ENCODE assay signal across 23 cellular contexts in genomic region chr6:82988904-82989303, GRCh38.
DNase-seq lines count a peak whose midpoint lies in the region; FAIRE-seq and TF ChIP-seq lines count a peak whose summit lies in the region.
"Had no signal": no experiment of that assay in that cellular context is flagged by ENCODE, and none has a peak within 500 bp of the region (broad histone marks: within the 10 kb centered on the region; RNA-seq: fewer than 3 reads in every experiment).

No MANE protein-coding gene starts in this region.

- H3K9me3 ChIP-seq in astrocyte (ENCODE audit: insufficient read depth, low read depth, low read length), result no peaks in the 10 kb centered on the region
- H3K9me3 ChIP-seq: A549, thyroid gland had no signal

- CTCF ChIA-PET in activated CD4-positive, alpha-beta T cell treated with anti-CD3 and anti-CD28 coated beads, Interleukin-2, amount 10 ng/mL, durations not matched to agents 7 days and 5 days (lab: Charles Lee), result no interaction called here

- H3K27me3 ChIP-seq in astrocyte (ENCODE audit: insufficient read depth, low read length), result no peaks in the 10 kb centered on the region
- H3K27me3 ChIP-seq: thyroid gland had no signal

- H3K4me1 ChIP-seq in astrocyte (ENCODE audit: insufficient read depth, low read length), result no peaks in the 10 kb centered on the region
- H3K4me1 ChIP-seq: A549, thyroid gland had no signal

- no peaks in the 10 kb centered on the region for H3K36me3 Mint-ChIP-seq in astrocyte (ENCODE audit: low read depth, unreplicated experiment)
- H3K36me3 Mint-ChIP-seq in activated CD4-positive, alpha-beta T cell treated with anti-CD3 and anti-CD28 coated beads, Interleukin-2, amount 10 ng/mL, durations not matched to agents 7 days and 5 days (ENCODE audit: low read depth), result no peaks in the 10 kb centered on the region

- TF ChIP-seq CTCF in astrocyte (IDR thresholded peaks at IDR 0.05; ENCODE audit: insufficient read depth, low read depth, low read length) (no peak), fibroblast of villous mesenchyme (IDR thresholded peaks at IDR 0.05; ENCODE audit: insufficient read depth, low read depth, low read length) (no peak)

- no peak overlapping the region for H3K27ac ChIP-seq in astrocyte (ENCODE audit: low read depth, low read length)
- H3K27ac ChIP-seq: A549, C4-2B, thyroid gland had no signal

- no peak overlapping the region for H3K27ac Mint-ChIP-seq in astrocyte (ENCODE audit: unreplicated experiment)
- H3K27ac Mint-ChIP-seq in activated CD4-positive, alpha-beta T cell treated with anti-CD3 and anti-CD28 coated beads, Interleukin-2, amount 10 ng/mL, durations not matched to agents 7 days and 5 days, result no peak overlapping the region
- H3K27ac Mint-ChIP-seq: activated B cell treated with CpG ODN at 0.5 μM for 24 hours; activated CD8-positive, alpha-beta T cell treated with anti-CD3 and anti-CD28 coated beads, Interleukin-2, amount 10 ng/mL, durations not matched to agents 7 days and 5 days; activated naive CD8-positive, alpha-beta T cell treated with anti-CD3 and anti-CD28 coated beads for 36 hours; T-cell had no signal

- no peaks in the 10 kb centered on the region for H3K4me1 Mint-ChIP-seq in astrocyte (ENCODE audit: low read depth, unreplicated experiment)
- no peaks in the 10 kb centered on the region for H3K4me1 Mint-ChIP-seq in activated CD4-positive, alpha-beta T cell treated with anti-CD3 and anti-CD28 coated beads, Interleukin-2, amount 10 ng/mL, durations not matched to agents 7 days and 5 days
- H3K4me1 Mint-ChIP-seq: activated B cell treated with CpG ODN at 0.5 μM for 24 hours; activated naive CD8-positive, alpha-beta T cell treated with anti-CD3 and anti-CD28 coated beads for 36 hours; neural crest cell; T-cell had no signal

- H3K9ac ChIP-seq in astrocyte (ENCODE audit: low read length), result no peak overlapping the region

- H3K79me2 ChIP-seq in astrocyte (ENCODE audit: insufficient read depth, low read length), result no peaks in the 10 kb centered on the region

- POLR2A ChIA-PET in activated CD4-positive, alpha-beta T cell treated with anti-CD3 and anti-CD28 coated beads, Interleukin-2, amount 10 ng/mL, durations not matched to agents 7 days and 5 days (lab: Charles Lee), result no interaction called here

- H4K20me1 ChIP-seq in astrocyte (ENCODE audit: insufficient read depth, low read length), result no peaks in the 10 kb centered on the region

- DNase-seq in A172 (ENCODE audit: low spot score) (peak; percentile 4), M059J (ENCODE audit: low read depth) (peak; percentile 64), astrocyte (ENCODE audit: low read depth) (peak; percentile 33), fibroblast of villous mesenchyme (ENCODE audit: low read depth) (peak; percentile 74), NCI-H446 (lab: John Stamatoyannopoulos, UW) (no peak), AG20443 (ENCODE audit: low spot score) (no peak)
- no peak for DNase-seq in activated CD4-positive, CD25-positive, alpha-beta regulatory T cell (lab: John Stamatoyannopoulos, UW)
- DNase-seq in activated CD4-positive, alpha-beta T cell treated with anti-CD3 and anti-CD28 coated beads, Interleukin-2, amount 10 ng/mL, durations not matched to agents 7 days and 5 days, result no peak
- DNase-seq: activated B cell treated with CpG ODN at 0.5 μM for 24 hours; activated CD8-positive, alpha-beta T cell treated with anti-CD3 and anti-CD28 coated beads, Interleukin-2, amount 10 ng/mL, durations not matched to agents 7 days and 5 days; activated naive CD8-positive, alpha-beta T cell treated with anti-CD3 and anti-CD28 coated beads for 36 hours; central memory CD4-positive, alpha-beta T cell; DMS153; effector CD4-positive, alpha-beta T cell; kidney glomerular epithelial cell; midbrain; MM.1S; NK-92 treated with Interleukin-12 subunit alpha and Interleukin-12 subunit beta, amount 100 ng/mL, for 24 hours; T-cell; thyroid gland had no signal

- no peaks in the 10 kb centered on the region for H3K36me3 ChIP-seq in astrocyte (ENCODE audit: insufficient read depth, low read length)
- H3K36me3 ChIP-seq: thyroid gland had no signal

- no peak for FAIRE-seq in astrocyte (lab: Jason Lieb, UNC)
- FAIRE-seq: A549 had no signal

- no peak overlapping the region for H2AFZ ChIP-seq in astrocyte (ENCODE audit: low read depth, low read length)

- H3K27me3 Mint-ChIP-seq in astrocyte (ENCODE audit: low read depth, unreplicated experiment), result no peaks in the 10 kb centered on the region
- no peaks in the 10 kb centered on the region for H3K27me3 Mint-ChIP-seq in activated CD4-positive, alpha-beta T cell treated with anti-CD3 and anti-CD28 coated beads, Interleukin-2, amount 10 ng/mL, durations not matched to agents 7 days and 5 days
- H3K27me3 Mint-ChIP-seq: activated B cell treated with CpG ODN at 0.5 μM for 24 hours; activated naive CD8-positive, alpha-beta T cell treated with anti-CD3 and anti-CD28 coated beads for 36 hours; T-cell had no signal

- no peak overlapping the region for H3K4me3 ChIP-seq in astrocyte (ENCODE audit: insufficient read depth, low read depth, low read length)
- no peak overlapping the region for H3K4me3 ChIP-seq in fibroblast of villous mesenchyme (ENCODE audit: low read depth, low read length)
- H3K4me3 ChIP-seq: A549, thyroid gland had no signal

- no peak overlapping the region for H3K4me3 Mint-ChIP-seq in astrocyte (ENCODE audit: unreplicated experiment)
- H3K4me3 Mint-ChIP-seq in activated CD4-positive, alpha-beta T cell treated with anti-CD3 and anti-CD28 coated beads, Interleukin-2, amount 10 ng/mL, durations not matched to agents 7 days and 5 days, result no peak overlapping the region
- H3K4me3 Mint-ChIP-seq: activated B cell treated with CpG ODN at 0.5 μM for 24 hours; activated CD8-positive, alpha-beta T cell treated with anti-CD3 and anti-CD28 coated beads, Interleukin-2, amount 10 ng/mL, durations not matched to agents 7 days and 5 days; activated naive CD8-positive, alpha-beta T cell treated with anti-CD3 and anti-CD28 coated beads for 36 hours; neural crest cell; T-cell had no signal

- H3K4me2 ChIP-seq in astrocyte (ENCODE audit: low read length), result no peak overlapping the region
- H3K4me2 ChIP-seq: A549 had no signal

- no peaks in the 10 kb centered on the region for H3K9me3 Mint-ChIP-seq in astrocyte (ENCODE audit: unreplicated experiment)
- H3K9me3 Mint-ChIP-seq in activated CD4-positive, alpha-beta T cell treated with anti-CD3 and anti-CD28 coated beads, Interleukin-2, amount 10 ng/mL, durations not matched to agents 7 days and 5 days, result no peaks in the 10 kb centered on the region
- H3K9me3 Mint-ChIP-seq: activated B cell treated with CpG ODN at 0.5 μM for 24 hours; activated naive CD8-positive, alpha-beta T cell treated with anti-CD3 and anti-CD28 coated beads for 36 hours; T-cell had no signal

Comparison
In these comparisons a context has a peak if more than half of its experiments do, and no peak if none do; other contexts are left out.
1. DNase-seq: peak in A172 (single experiment), M059J (single experiment), astrocyte (single experiment) and fibroblast of villous mesenchyme (single experiment); none in NCI-H446 (0 of 2), activated CD4-positive, CD25-positive, alpha-beta regulatory T cell (0 of 4), activated CD4-positive, alpha-beta T cell treated with anti-CD3 and anti-CD28 coated beads, Interleukin-2, amount 10 ng/mL, durations not matched to agents 7 days and 5 days (single experiment) and AG20443 (single experiment).